8 cellular contexts compared by ENCODE assay signal in genomic region chr6:80454197-80454596, GRCh38.
DNase-seq lines count a peak whose midpoint lies in the region; TF ChIP-seq lines count a peak whose summit lies in the region.

No MANE protein-coding gene starts in this region.

- H3K4me1 Mint-ChIP-seq in activated T-helper 2 cell treated with anti-CD3 and anti-CD28 coated beads, Interferon-gamma antibody, Interleukin-2, Interleukin-4, amounts not matched to agents 10 μg/mL and 5 μg/mL and 100 μg/mL, durations not matched to agents 14 hours and 24 hours and 36 hours (ENCODE audit: low read depth): peaks cover 9% of the 10 kb centered on the region

- no peaks in the 10 kb centered on the region for H3K9me3 ChIP-seq in SJCRH30 (replicated peaks)

- H3K4me3 ChIP-seq in HFF-Myc (replicated peaks; ENCODE audit: low read depth, low read length) (no peak overlapping the region), SJCRH30 (no peak overlapping the region)

- H3K4me3 Mint-ChIP-seq in activated T-helper 2 cell treated with anti-CD3 and anti-CD28 coated beads, Interferon-gamma antibody, Interleukin-2, Interleukin-4, amounts not matched to agents 10 μg/mL and 5 μg/mL and 100 μg/mL, durations not matched to agents 14 hours and 24 hours and 36 hours (ENCODE audit: low read depth): no peak overlapping the region

- DNase-seq in GM10266 (ENCODE audit: extremely low spot score) (peak; percentile 14), HFF-Myc (ENCODE audit: extremely low read depth, low read depth) (peak; percentile 76), SJCRH30 (peak in 1 of 2 experiments; percentile 23), kidney tubule cell (ENCODE audit: low spot score) (peak; percentile 99), NCI-H2227 treated with DMSO at 0.1 percent for 48 hours (lab: John Stamatoyannopoulos, UW) (no peak), NCI-H128 (lab: John Stamatoyannopoulos, UW; ENCODE audit: unreplicated experiment) (no peak), DMS 273 (lab: John Stamatoyannopoulos, UW; ENCODE audit: unreplicated experiment) (no peak)
- DNase-seq in activated T-helper 2 cell treated with anti-CD3 and anti-CD28 coated beads, Interferon-gamma antibody, Interleukin-2, Interleukin-4, amounts not matched to agents 10 μg/mL and 5 μg/mL and 100 μg/mL, durations not matched to agents 14 hours and 24 hours and 36 hours (ENCODE audit: low spot score): no peak

- no peaks in the 10 kb centered on the region for H3K27me3 ChIP-seq in SJCRH30

- H3K36me3 Mint-ChIP-seq in activated T-helper 2 cell treated with anti-CD3 and anti-CD28 coated beads, Interferon-gamma antibody, Interleukin-2, Interleukin-4, amounts not matched to agents 10 μg/mL and 5 μg/mL and 100 μg/mL, durations not matched to agents 14 hours and 24 hours and 36 hours (ENCODE audit: low read depth): no peaks in the 10 kb centered on the region

- TF ChIP-seq CTCF in GM10266 (IDR thresholded peaks at IDR 0.05; ENCODE audit: control insufficient read depth, insufficient read depth, low read depth, missing control alignments): no peak
- no peak for TF ChIP-seq CTCF in HFF-Myc (IDR thresholded peaks at IDR 0.05; ENCODE audit: low read depth, low read length, missing control alignments)

- no peak overlapping the region for H3K27ac Mint-ChIP-seq in activated T-helper 2 cell treated with anti-CD3 and anti-CD28 coated beads, Interferon-gamma antibody, Interleukin-2, Interleukin-4, amounts not matched to agents 10 μg/mL and 5 μg/mL and 100 μg/mL, durations not matched to agents 14 hours and 24 hours and 36 hours

- peak overlapping the region; percentile 32 for H3K27ac ChIP-seq in SJCRH30

- no peaks in the 10 kb centered on the region for H3K36me3 ChIP-seq in SJCRH30

- H3K27me3 Mint-ChIP-seq in activated T-helper 2 cell treated with anti-CD3 and anti-CD28 coated beads, Interferon-gamma antibody, Interleukin-2, Interleukin-4, amounts not matched to agents 10 μg/mL and 5 μg/mL and 100 μg/mL, durations not matched to agents 14 hours and 24 hours and 36 hours (ENCODE audit: low read depth): no peaks in the 10 kb centered on the region

- H3K9me3 Mint-ChIP-seq in activated T-helper 2 cell treated with anti-CD3 and anti-CD28 coated beads, Interferon-gamma antibody, Interleukin-2, Interleukin-4, amounts not matched to agents 10 μg/mL and 5 μg/mL and 100 μg/mL, durations not matched to agents 14 hours and 24 hours and 36 hours: no peaks in the 10 kb centered on the region

- intact Hi-C loops in activated T-helper 2 cell treated with anti-CD3 and anti-CD28 coated beads, Interferon-gamma antibody, Interleukin-2, Interleukin-4, amounts not matched to agents 10 μg/mL and 5 μg/mL and 100 μg/mL, durations not matched to agents 14 hours and 24 hours and 36 hours (cut with micrococcal nuclease): no loop called here

- peaks cover 8% of the 10 kb centered on the region for H3K4me1 ChIP-seq in SJCRH30

Comparison
In these comparisons a context has a peak if more than half of its experiments do, and no peak if none do; other contexts are left out.
1. DNase-seq: peak in GM10266 (single experiment), HFF-Myc (single experiment) and kidney tubule cell (single experiment); none in activated T-helper 2 cell treated with anti-CD3 and anti-CD28 coated beads, Interferon-gamma antibody, Interleukin-2, Interleukin-4, amounts not matched to agents 10 μg/mL and 5 μg/mL and 100 μg/mL, durations not matched to agents 14 hours and 24 hours and 36 hours (single experiment), NCI-H2227 treated with DMSO at 0.1 percent for 48 hours (single experiment), NCI-H128 (single experiment) and DMS 273 (single experiment).